Comparison of ENCODE assay signal across 8 cellular contexts in genomic region chr3:72847282-72847681, GRCh38. TPM values are rescaled to one million over a fixed set of nuclear protein-coding genes. Genes with fewer than 3 reads are reported as not detected.
DNase-seq lines count a peak whose midpoint lies in the region; ATAC-seq and TF ChIP-seq lines count a peak whose summit lies in the region.

No MANE protein-coding gene starts in this region.

- peak overlapping the region; percentile 93 for H2AFZ ChIP-seq in GM23248

- in situ Hi-C loops in GM23248 (cut with MboI): no loop called here

- H3K27me3 ChIP-seq in GM23248 (replicated peaks; ENCODE audit: insufficient read depth) (no peaks in the 10 kb centered on the region), SJSA1 (replicated peaks) (no peaks in the 10 kb centered on the region)

- no peaks in the 10 kb centered on the region for H3K9me3 ChIP-seq in GM23248 (ENCODE audit: low read depth)
- no peaks in the 10 kb centered on the region for H3K9me3 ChIP-seq in SJSA1 (replicated peaks)

- H3K4me3 ChIP-seq in GM23248: peak overlapping the region; percentile 92
- H3K4me3 ChIP-seq in SJSA1: peak overlapping the region; percentile 68
- peak overlapping the region; percentile 99 for H3K4me3 ChIP-seq in fibroblast of pulmonary artery (replicated peaks; ENCODE audit: low read depth, low read length)
- peak overlapping the region; percentile 98 for H3K4me3 ChIP-seq in skeletal muscle cell (ENCODE audit: low read depth, low read length)

- H3K9me2 ChIP-seq in GM23248 (ENCODE audit: insufficient read depth): no peaks in the 10 kb centered on the region

- no peak for ATAC-seq in GM21390 (IDR thresholded peaks at IDR 0.05; ENCODE audit: unreplicated experiment)

- H3K36me3 ChIP-seq in GM23248 (ENCODE audit: low read depth): peaks cover 8% of the 10 kb centered on the region; the same call in 1 of the 2 replicates
- H3K36me3 ChIP-seq in SJSA1: peaks cover 3% of the 10 kb centered on the region; the same call in 1 of the 2 replicates

- no peaks in the 10 kb centered on the region for H3F3A ChIP-seq in GM23248 (ENCODE audit: insufficient read depth)

- H3K4me1 ChIP-seq in GM23248 (ENCODE audit: insufficient read depth) (peaks cover 38% of the 10 kb centered on the region), SJSA1 (replicated peaks) (peaks cover 6% of the 10 kb centered on the region; the same call in 1 of the 2 replicates)

- TF ChIP-seq CTCF in fibroblast of pulmonary artery (IDR thresholded peaks at IDR 0.05; ENCODE audit: low read length, missing control alignments): no peak

- H4K20me1 ChIP-seq in GM23248 (ENCODE audit: insufficient read depth): peaks cover 5% of the 10 kb centered on the region; the same call in 1 of the 2 replicates

- H3K27ac ChIP-seq in GM23248: peak overlapping the region; percentile 63
- no peak overlapping the region for H3K27ac ChIP-seq in SJSA1

- peak overlapping the region; percentile 79 for H3K9ac ChIP-seq in GM23248

- H3K79me2 ChIP-seq in GM23248 (ENCODE audit: insufficient read depth): peaks cover 51% of the 10 kb centered on the region

- WGBS in GM23248 (ENCODE audit: low coverage in 1 of 2, low lambda C conversion rate in 2 of 2, missing lambda C conversion rate in 2 of 2), 2 experiments: 1% methylated on average over 6 of the region's 6 CpGs

- peak overlapping the region; percentile 97 for H3K4me2 ChIP-seq in GM23248 (ENCODE audit: unreplicated experiment)

- DNase-seq in GM23248: peak; percentile 13
- DNase-seq in SJSA1 (ENCODE audit: low read depth in 1 of 2, low spot score in 2 of 2): no peak
- peak; percentile 3 for DNase-seq in fibroblast of pulmonary artery (ENCODE audit: low read depth)
- DNase-seq in skeletal muscle cell (ENCODE audit: low read depth): no peak
- DNase-seq in NCI-H2081 treated with DMSO at 0.1 percent for 48 hours (lab: John Stamatoyannopoulos, UW): no peak
- no peak for DNase-seq in mesenteric fat pad (ENCODE audit: low spot score)
- no peak for DNase-seq in NCI-H226

RNA-seq across cellular contexts. Expression of gene SHQ1, which starts 1.0 kb away (rescaled TPM):
- total RNA-seq in GM23248 (2014; rRNA removed; shearing (Covaris generic)): 23.3 and 23.6 TPM in 2 replicates
- 20.4 and 24.0 TPM in 2 replicates for polyA plus RNA-seq in GM23248 (2016; fragmentation: Nextera tagmentation; extraction: Ambion mirVana)
- total RNA-seq in SJSA1 (2014; rRNA removed; shearing (Covaris generic)): 23.4 and 54.8 TPM in 2 replicates
- 16.9 TPM for total RNA-seq in mesenteric fat pad

RNA-seq across cellular contexts. Expression of gene GXYLT2, which starts 40.6 kb away (rescaled TPM):
- total RNA-seq in GM23248 (2014; rRNA removed; shearing (Covaris generic)): 10.0 and 13.2 TPM in 2 replicates
- 1.2 TPM in 2 replicates for polyA plus RNA-seq in GM23248 (2016; fragmentation: Nextera tagmentation; extraction: Ambion mirVana)
- 13.3 and 18.2 TPM in 2 replicates for total RNA-seq in SJSA1 (2014; rRNA removed; shearing (Covaris generic))
- 8.4 TPM for total RNA-seq in mesenteric fat pad

Comparison
In these comparisons a context has a peak if more than half of its experiments do, and no peak if none do; other contexts are left out.
1. DNase-seq: peak in GM23248 (single experiment) and fibroblast of pulmonary artery (single experiment); none in SJSA1 (0 of 2), skeletal muscle cell (single experiment), NCI-H2081 treated with DMSO at 0.1 percent for 48 hours (single experiment), mesenteric fat pad (single experiment) and NCI-H226 (single experiment).
2. Peak in every context shown above with its lines, with median percentiles within 50 percentile points of each other: H3K4me3 ChIP-seq.